Comparison of ENCODE assay signal across 26 cellular contexts in the genomic region with DNA sequence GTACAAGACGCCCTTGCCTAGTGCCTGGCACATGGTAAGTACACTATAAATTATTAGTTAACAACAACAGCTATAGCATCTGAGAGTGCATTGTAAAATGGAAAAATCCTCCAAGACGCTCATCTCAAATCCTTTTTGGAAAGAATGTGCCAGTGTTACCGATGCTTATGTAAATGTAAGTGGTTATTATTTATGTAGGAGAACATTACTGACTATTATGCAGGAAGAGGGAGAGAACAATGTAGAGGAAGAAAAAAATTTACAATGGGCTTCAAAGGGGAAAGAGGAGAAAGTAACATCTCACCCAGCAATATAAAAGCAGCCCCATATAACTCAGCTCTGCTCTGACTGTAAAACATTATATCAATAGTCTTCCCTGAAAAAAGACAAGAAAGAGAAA.
DNase-seq lines count a peak whose midpoint lies in the region; ATAC-seq and TF ChIP-seq lines count a peak whose summit lies in the region.
"Had no signal": no experiment of that assay in that cellular context is flagged by ENCODE, and none has a peak within 500 bp of the region (broad histone marks: within the 10 kb centered on the region; RNA-seq: fewer than 3 reads in every experiment).

No MANE protein-coding gene starts in this region.

- peaks cover 0 to 11% (median 0%) of the 10 kb centered on the region in 11 experiments; a peak in 2 of 22 replicates for H3K9me3 ChIP-seq in BLaER1 treated with 17β-estradiol and CSF1 and Interleukin-3, amounts not matched to agents 10 nM and 100 nM (replicated peaks in 1 of 11)
- no peaks in the 10 kb centered on the region for H3K9me3 ChIP-seq in CD8-positive, alpha-beta T cell (ENCODE audit: low read length)
- H3K9me3 ChIP-seq in T-helper 17 cell (ENCODE audit: control insufficient read depth, low read length, poor library complexity, severe bottlenecking) (no peaks in the 10 kb centered on the region), hepatocyte (ENCODE audit: low read depth) (no peaks in the 10 kb centered on the region), MG63 (no peaks in the 10 kb centered on the region)
- H3K9me3 ChIP-seq: esophagus squamous epithelium, left lung, thoracic aorta had no signal

- H3K79me2 ChIP-seq in hepatocyte: no peaks in the 10 kb centered on the region
- H3K79me2 ChIP-seq: parathyroid adenoma had no signal

- H3K9ac ChIP-seq in BLaER1 treated with 17β-estradiol and CSF1 and Interleukin-3, amounts not matched to agents 10 nM and 100 nM: peak overlapping the region in 1 of 11 experiments; percentile 35; a peak in 3 of 22 replicates
- H3K9ac ChIP-seq: parathyroid adenoma had no signal

- no peak for ATAC-seq in CD8-positive, alpha-beta T cell
- no peak for ATAC-seq in T-helper 17 cell
- ATAC-seq: left lung; Panc1; right cardiac atrium; stimulated activated naive B cell treated with anti-CD40 and anti-IgM and Interleukin-4, amounts not matched to agents 10 μg/mL and 1 μg/mL and 100 μg/mL, for 72 hours had no signal

- POLR2A ChIA-PET in CD8-positive, alpha-beta T cell (lab: Charles Lee): interaction anchor here (1.1 kb wide), 1 partner anchor 24 kb away, joined by 4 read pairs; no protein-coding TSS in a partner anchor

- no peaks in the 10 kb centered on the region for H3K27me3 ChIP-seq in BLaER1 treated with 17β-estradiol and CSF1 and Interleukin-3, amounts not matched to agents 10 nM and 100 nM
- H3K27me3 ChIP-seq in CD8-positive, alpha-beta T cell (ENCODE audit: insufficient read depth, low read length): no peaks in the 10 kb centered on the region
- H3K27me3 ChIP-seq in hepatocyte: no peaks in the 10 kb centered on the region
- H3K27me3 ChIP-seq in MG63: no peaks in the 10 kb centered on the region
- H3K27me3 ChIP-seq: cardiac muscle cell, left lung had no signal

- peak overlapping the region in 8 of 11 experiments; percentile 27 to 92 (median 82); a peak in 14 of 22 replicates for H3K4me2 ChIP-seq in BLaER1 treated with 17β-estradiol and CSF1 and Interleukin-3, amounts not matched to agents 10 nM and 100 nM
- peak overlapping the region; percentile 42 for H3K4me2 ChIP-seq in hepatocyte

- no peak overlapping the region for H3K4me3 ChIP-seq in BLaER1 treated with 17β-estradiol and CSF1 and Interleukin-3, amounts not matched to agents 10 nM and 100 nM
- H3K4me3 ChIP-seq in CD8-positive, alpha-beta T cell (ENCODE audit: low read depth, low read length): no peak overlapping the region
- H3K4me3 ChIP-seq in hepatocyte (no peak overlapping the region), MG63 (no peak overlapping the region)
- H3K4me3 ChIP-seq: cardiac muscle cell, esophagus squamous epithelium, left lung, thoracic aorta had no signal

- H3K9me2 ChIP-seq in hepatocyte (replicated peaks; ENCODE audit: insufficient read depth): no peaks in the 10 kb centered on the region

- no peaks in the 10 kb centered on the region for H3K9me3 Mint-ChIP-seq in CD8-positive, alpha-beta T cell
- H3K9me3 Mint-ChIP-seq: mesothelial cell of epicardium; stimulated activated naive B cell treated with anti-CD40 and anti-IgM and Interleukin-4, amounts not matched to agents 10 μg/mL and 1 μg/mL and 100 μg/mL, for 72 hours had no signal

- in situ Hi-C loops in G401 (cut with HindIII; ENCODE audit: low sequenced_read_pairs): no loop called here

- peaks cover 37 to 76% (median 59%) of the 10 kb centered on the region in 10 experiments for H3K4me1 ChIP-seq in BLaER1 treated with 17β-estradiol and CSF1 and Interleukin-3, amounts not matched to agents 10 nM and 100 nM
- H3K4me1 ChIP-seq in CD8-positive, alpha-beta T cell (ENCODE audit: insufficient read depth, low read length): peaks cover 53% of the 10 kb centered on the region
- peaks cover 44% of the 10 kb centered on the region for H3K4me1 ChIP-seq in hepatocyte (ENCODE audit: insufficient read depth)
- H3K4me1 ChIP-seq: parathyroid adenoma had no signal

- WGBS in hepatocyte (ENCODE audit: low lambda C conversion rate, missing lambda C conversion rate): 69% methylated on average over 3 of the region's 3 CpGs

- H3K27ac ChIP-seq in BLaER1 treated with 17β-estradiol and CSF1 and Interleukin-3, amounts not matched to agents 10 nM and 100 nM: peak overlapping the region in 5 of 11 experiments; percentile 76 to 97 (median 93); a peak in 9 of 22 replicates
- no peak overlapping the region for H3K27ac ChIP-seq in CD8-positive, alpha-beta T cell (ENCODE audit: low read depth, low read length)
- H3K27ac ChIP-seq in hepatocyte: peak overlapping the region; percentile 77
- H3K27ac ChIP-seq: cardiac muscle cell, esophagus squamous epithelium, left lung, parathyroid adenoma, thoracic aorta had no signal

- no peaks in the 10 kb centered on the region for H3K27me3 Mint-ChIP-seq in CD8-positive, alpha-beta T cell (ENCODE audit: low read depth)
- no peaks in the 10 kb centered on the region for H3K27me3 Mint-ChIP-seq in T-helper 17 cell
- H3K27me3 Mint-ChIP-seq: stimulated activated naive B cell treated with anti-CD40 and anti-IgM and Interleukin-4, amounts not matched to agents 10 μg/mL and 1 μg/mL and 100 μg/mL, for 72 hours had no signal

- H3K4me1 Mint-ChIP-seq in CD8-positive, alpha-beta T cell (ENCODE audit: low read depth): peaks cover 88% of the 10 kb centered on the region
- H3K4me1 Mint-ChIP-seq in T-helper 17 cell: peaks cover 54% of the 10 kb centered on the region

- TF ChIP-seq CTCF in CD8-positive, alpha-beta T cell (IDR thresholded peaks at IDR 0.05): no peak
- TF ChIP-seq CTCF in hepatocyte (IDR thresholded peaks at IDR 0.05; ENCODE audit: poor library complexity): no peak

- no peaks in the 10 kb centered on the region for H3K36me3 Mint-ChIP-seq in CD8-positive, alpha-beta T cell
- H3K36me3 Mint-ChIP-seq in T-helper 17 cell (ENCODE audit: low read depth): peaks cover 3% of the 10 kb centered on the region
- H3K36me3 Mint-ChIP-seq: mesothelial cell of epicardium; stimulated activated naive B cell treated with anti-CD40 and anti-IgM and Interleukin-4, amounts not matched to agents 10 μg/mL and 1 μg/mL and 100 μg/mL, for 72 hours had no signal

- no peak overlapping the region for H2AFZ ChIP-seq in hepatocyte
- H2AFZ ChIP-seq: parathyroid adenoma had no signal

- no peaks in the 10 kb centered on the region for H3K36me3 ChIP-seq in BLaER1 treated with 17β-estradiol and CSF1 and Interleukin-3, amounts not matched to agents 10 nM and 100 nM
- H3K36me3 ChIP-seq in CD8-positive, alpha-beta T cell (ENCODE audit: insufficient read depth, low read length): no peaks in the 10 kb centered on the region
- no peaks in the 10 kb centered on the region for H3K36me3 ChIP-seq in hepatocyte (replicated peaks; ENCODE audit: insufficient read depth, low read depth)
- no peaks in the 10 kb centered on the region for H3K36me3 ChIP-seq in MG63
- H3K36me3 ChIP-seq: cardiac muscle cell, esophagus squamous epithelium, left lung, thoracic aorta had no signal

- CTCF ChIA-PET in CD8-positive, alpha-beta T cell (lab: Charles Lee): no interaction called here

- H4K20me1 ChIP-seq in BLaER1 treated with 17β-estradiol and CSF1 and Interleukin-3, amounts not matched to agents 10 nM and 100 nM: no peaks in the 10 kb centered on the region
- H4K20me1 ChIP-seq in hepatocyte (ENCODE audit: insufficient read depth, poor library complexity, severe bottlenecking): no peaks in the 10 kb centered on the region

- H3K27ac Mint-ChIP-seq in CD8-positive, alpha-beta T cell: peak overlapping the region; percentile 80
- peak overlapping the region; percentile 90 for H3K27ac Mint-ChIP-seq in T-helper 17 cell
- H3K27ac Mint-ChIP-seq: mesothelial cell of epicardium; stimulated activated naive B cell treated with anti-CD40 and anti-IgM and Interleukin-4, amounts not matched to agents 10 μg/mL and 1 μg/mL and 100 μg/mL, for 72 hours had no signal

- intact Hi-C loops in CD8-positive, alpha-beta T cell (cut with DNase I, micrococcal nuclease): no loop called here

- no peak for DNase-seq in CD8-positive, alpha-beta T cell
- DNase-seq in T-helper 17 cell (no peak), hepatocyte (ENCODE audit: low spot score) (no peak), MG63 (no peak), G401 (ENCODE audit: low spot score) (no peak), ureter (ENCODE audit: low spot score) (no peak)
- DNase-seq: activated naive CD4-positive, alpha-beta T cell treated with Interleukin-2 at 50 U/mL for 16 hours; activated T-cell treated with anti-CD3 and anti-CD28 coated beads for 4 hours; aorta; COR-L47; esophagus squamous epithelium; KG1; left lung; MV-4-11; NCI-H146; NCI-H510A; right cardiac atrium; SIG-M5; stimulated activated CD4-positive, alpha-beta T cell treated with anti-CD3 and anti-CD28 coated beads, Interleukin-4, amount 100 ng/mL, for 1 hour; stimulated activated naive B cell treated with anti-CD40 and anti-IgM and Interleukin-4, amounts not matched to agents 10 μg/mL and 1 μg/mL and 100 μg/mL, for 72 hours had no signal

- peak overlapping the region; percentile 3 for H3K4me3 Mint-ChIP-seq in CD8-positive, alpha-beta T cell
- H3K4me3 Mint-ChIP-seq in T-helper 17 cell: no peak overlapping the region
- H3K4me3 Mint-ChIP-seq: mesothelial cell of epicardium; stimulated activated naive B cell treated with anti-CD40 and anti-IgM and Interleukin-4, amounts not matched to agents 10 μg/mL and 1 μg/mL and 100 μg/mL, for 72 hours had no signal
